Comparison of ENCODE assay signal across 23 cellular contexts in genomic region chr1:163596541-163597258, GRCh38.
DNase-seq lines count a peak whose midpoint lies in the region; ATAC-seq and TF ChIP-seq lines count a peak whose summit lies in the region.
"Had no signal": no experiment of that assay in that cellular context is flagged by ENCODE, and none has a peak within 500 bp of the region (broad histone marks: within the 10 kb centered on the region; RNA-seq: fewer than 3 reads in every experiment).

No MANE protein-coding gene starts in this region.

- CTCF ChIA-PET in activated CD8-positive, alpha-beta memory T cell treated with anti-CD3 and anti-CD28 coated beads, Interleukin-2, amount 10 ng/mL, durations not matched to agents 7 days and 5 days (lab: Charles Lee) = no interaction called here

- no peaks in the 10 kb centered on the region for H3K9me3 ChIP-seq in BE2C
- H3K9me3 ChIP-seq: ascending aorta, pancreas had no signal

- ATAC-seq in GM23338 = peak; percentile 100
- ATAC-seq in stimulated activated memory B cell treated with anti-CD40 and anti-IgM and Interleukin-4, amounts not matched to agents 10 μg/mL and 1 μg/mL and 100 μg/mL, for 72 hours = peak; percentile 41
- ATAC-seq in activated CD8-positive, alpha-beta memory T cell treated with anti-CD3 and anti-CD28 coated beads, Interleukin-2, amount 10 ng/mL, durations not matched to agents 7 days and 5 days = no peak
- ATAC-seq: activated T-cell treated with anti-CD3 and anti-CD28 coated beads, Interleukin-2, amount 50 U/mL, for 72 hours; naive thymus-derived CD4-positive, alpha-beta T cell; pancreas; stimulated activated naive CD8-positive, alpha-beta T cell treated with anti-CD3 and anti-CD28 coated beads, Interleukin-15, amount 100 ng/mL, for 72 hours had no signal

- peak overlapping the region; percentile 28 for H3K4me2 ChIP-seq in GM23338

- no peak overlapping the region for H3K27ac Mint-ChIP-seq in GM23338
- H3K27ac Mint-ChIP-seq in stimulated activated memory B cell treated with anti-CD40 and anti-IgM and Interleukin-4, amounts not matched to agents 10 μg/mL and 1 μg/mL and 100 μg/mL, for 72 hours = no peak overlapping the region
- no peak overlapping the region for H3K27ac Mint-ChIP-seq in activated CD8-positive, alpha-beta memory T cell treated with anti-CD3 and anti-CD28 coated beads, Interleukin-2, amount 10 ng/mL, durations not matched to agents 7 days and 5 days
- H3K27ac Mint-ChIP-seq: activated naive CD4-positive, alpha-beta T cell treated with anti-CD3 and anti-CD28 coated beads, Interleukin-2, amount 50 U/mL, for 24 hours; activated T-cell treated with anti-CD3 and anti-CD28 coated beads, Interleukin-2, amount 50 U/mL, for 72 hours; naive thymus-derived CD4-positive, alpha-beta T cell; stimulated activated naive CD8-positive, alpha-beta T cell treated with anti-CD3 and anti-CD28 coated beads, Interleukin-15, amount 100 ng/mL, for 72 hours; T-helper 1 cell treated with Interleukin-12 subunit alpha and Interleukin-12 subunit beta and Interleukin-4 antibody, amounts not matched to agents 30 μg/mL and 1 μg/mL, for 36 hours had no signal

- H3K4me1 Mint-ChIP-seq in GM23338 = peaks cover 10% of the 10 kb centered on the region
- peaks cover 6% of the 10 kb centered on the region for H3K4me1 Mint-ChIP-seq in stimulated activated memory B cell treated with anti-CD40 and anti-IgM and Interleukin-4, amounts not matched to agents 10 μg/mL and 1 μg/mL and 100 μg/mL, for 72 hours
- no peaks in the 10 kb centered on the region for H3K4me1 Mint-ChIP-seq in activated CD8-positive, alpha-beta memory T cell treated with anti-CD3 and anti-CD28 coated beads, Interleukin-2, amount 10 ng/mL, durations not matched to agents 7 days and 5 days
- H3K4me1 Mint-ChIP-seq: activated naive CD4-positive, alpha-beta T cell treated with anti-CD3 and anti-CD28 coated beads, Interleukin-2, amount 50 U/mL, for 24 hours; central memory CD8-positive, alpha-beta T cell; naive thymus-derived CD4-positive, alpha-beta T cell; stimulated activated naive CD8-positive, alpha-beta T cell treated with anti-CD3 and anti-CD28 coated beads, Interleukin-15, amount 100 ng/mL, for 72 hours had no signal

- H3K36me3 Mint-ChIP-seq in GM23338 (ENCODE audit: low read depth) = peaks cover 31% of the 10 kb centered on the region
- peaks cover 5% of the 10 kb centered on the region for H3K36me3 Mint-ChIP-seq in stimulated activated memory B cell treated with anti-CD40 and anti-IgM and Interleukin-4, amounts not matched to agents 10 μg/mL and 1 μg/mL and 100 μg/mL, for 72 hours
- H3K36me3 Mint-ChIP-seq in activated CD8-positive, alpha-beta memory T cell treated with anti-CD3 and anti-CD28 coated beads, Interleukin-2, amount 10 ng/mL, durations not matched to agents 7 days and 5 days = no peaks in the 10 kb centered on the region
- H3K36me3 Mint-ChIP-seq: activated naive CD4-positive, alpha-beta T cell treated with anti-CD3 and anti-CD28 coated beads, Interleukin-2, amount 50 U/mL, for 24 hours; naive thymus-derived CD4-positive, alpha-beta T cell had no signal

- H3K9me2 ChIP-seq in GM23338 (ENCODE audit: insufficient read depth) = peaks cover 17% of the 10 kb centered on the region

- peaks cover 19% of the 10 kb centered on the region for H3K4me1 ChIP-seq in GM23338 (ENCODE audit: insufficient read depth)
- H3K4me1 ChIP-seq in BE2C = no peaks in the 10 kb centered on the region
- H3K4me1 ChIP-seq: ascending aorta, pancreas had no signal

- no peaks in the 10 kb centered on the region for H4K20me1 ChIP-seq in GM23338 (replicated peaks; ENCODE audit: insufficient read depth)

- peaks cover 1% of the 10 kb centered on the region for H3K27me3 Mint-ChIP-seq in GM23338 (ENCODE audit: insufficient read depth, low read depth, poor library complexity)
- peaks cover 8% of the 10 kb centered on the region for H3K27me3 Mint-ChIP-seq in stimulated activated memory B cell treated with anti-CD40 and anti-IgM and Interleukin-4, amounts not matched to agents 10 μg/mL and 1 μg/mL and 100 μg/mL, for 72 hours
- H3K27me3 Mint-ChIP-seq in activated CD8-positive, alpha-beta memory T cell treated with anti-CD3 and anti-CD28 coated beads, Interleukin-2, amount 10 ng/mL, durations not matched to agents 7 days and 5 days = no peaks in the 10 kb centered on the region
- H3K27me3 Mint-ChIP-seq: activated naive CD4-positive, alpha-beta T cell treated with anti-CD3 and anti-CD28 coated beads, Interleukin-2, amount 50 U/mL, for 24 hours; central memory CD8-positive, alpha-beta T cell; naive thymus-derived CD4-positive, alpha-beta T cell had no signal

- H3K4me3 ChIP-seq in GM23338 (peak overlapping the region; percentile 30), BE2C (ENCODE audit: low read depth, low read length) (no peak overlapping the region)
- H3K4me3 ChIP-seq: ascending aorta, pancreas had no signal

- no peaks in the 10 kb centered on the region for H3F3A ChIP-seq in GM23338 (replicated peaks; ENCODE audit: low read depth)

- intact Hi-C loops in posterior vena cava (cut with DNase I) = no loop called here

- TF ChIP-seq CTCF in GM23338 (conservative IDR thresholded peaks at IDR 0.05; ENCODE audit: low read depth in 2 of 2) = no peak
- no peak for TF ChIP-seq CTCF in BE2C (IDR thresholded peaks at IDR 0.05; ENCODE audit: low read depth, low read length)

- H3K27ac ChIP-seq in GM23338 (ENCODE audit: low read depth) = peak overlapping the region; percentile 96
- H3K27ac ChIP-seq: ascending aorta, pancreas had no signal

- peaks cover 26% of the 10 kb centered on the region for H3K9me3 Mint-ChIP-seq in GM23338
- peaks cover 10% of the 10 kb centered on the region for H3K9me3 Mint-ChIP-seq in stimulated activated memory B cell treated with anti-CD40 and anti-IgM and Interleukin-4, amounts not matched to agents 10 μg/mL and 1 μg/mL and 100 μg/mL, for 72 hours
- H3K9me3 Mint-ChIP-seq in activated CD8-positive, alpha-beta memory T cell treated with anti-CD3 and anti-CD28 coated beads, Interleukin-2, amount 10 ng/mL, durations not matched to agents 7 days and 5 days (ENCODE audit: low read depth) = peaks cover 6% of the 10 kb centered on the region

- H3K4me3 Mint-ChIP-seq in GM23338 = no peak overlapping the region; the same call in none of the 3 replicates
- H3K4me3 Mint-ChIP-seq in stimulated activated memory B cell treated with anti-CD40 and anti-IgM and Interleukin-4, amounts not matched to agents 10 μg/mL and 1 μg/mL and 100 μg/mL, for 72 hours = no peak overlapping the region
- H3K4me3 Mint-ChIP-seq in activated CD8-positive, alpha-beta memory T cell treated with anti-CD3 and anti-CD28 coated beads, Interleukin-2, amount 10 ng/mL, durations not matched to agents 7 days and 5 days = no peak overlapping the region
- H3K4me3 Mint-ChIP-seq: activated naive CD4-positive, alpha-beta T cell treated with anti-CD3 and anti-CD28 coated beads, Interleukin-2, amount 50 U/mL, for 24 hours; activated T-cell treated with anti-CD3 and anti-CD28 coated beads, Interleukin-2, amount 50 U/mL, for 72 hours; central memory CD8-positive, alpha-beta T cell; naive thymus-derived CD4-positive, alpha-beta T cell; stimulated activated naive CD8-positive, alpha-beta T cell treated with anti-CD3 and anti-CD28 coated beads, Interleukin-15, amount 100 ng/mL, for 72 hours; T-helper 1 cell treated with Interleukin-12 subunit alpha and Interleukin-12 subunit beta and Interleukin-4 antibody, amounts not matched to agents 30 μg/mL and 1 μg/mL, for 36 hours had no signal

- no peak overlapping the region for H2AFZ ChIP-seq in GM23338

- DNase-seq in GM23338 (ENCODE audit: low spot score) = peak; percentile 77
- peak; percentile 37 for DNase-seq in NCI-H69 (lab: John Stamatoyannopoulos, UW)
- DNase-seq in germinal center (ENCODE audit: low spot score) = peak; percentile 17
- DNase-seq in activated CD8-positive, alpha-beta memory T cell treated with anti-CD3 and anti-CD28 coated beads, Interleukin-2, amount 10 ng/mL, durations not matched to agents 7 days and 5 days = no peak
- DNase-seq in BE2C = no peak
- DNase-seq in posterior vena cava (ENCODE audit: low spot score) = no peak
- DNase-seq: activated CD4-positive, CD25-positive, alpha-beta regulatory T cell; activated T-cell treated with anti-CD3 and anti-CD28 coated beads, Interleukin-2, amount 50 U/mL, for 72 hours; Calu3; glutamatergic neuron; mesenchymal stem cell; naive thymus-derived CD4-positive, alpha-beta T cell; NCI-H1694; NCI-H446 treated with DMSO at 0.1 percent for 48 hours; pancreas; stimulated activated CD4-positive, alpha-beta T cell treated with anti-CD3 and anti-CD28 coated beads, Interleukin-1b, Interleukin-23, amount 100 ng/mL, for 48 hours; stimulated activated naive CD8-positive, alpha-beta T cell treated with anti-CD3 and anti-CD28 coated beads, Interleukin-15, amount 100 ng/mL, for 72 hours; trophoblast cell had no signal

- no peaks in the 10 kb centered on the region for H3K27me3 ChIP-seq in GM23338 (ENCODE audit: insufficient read depth)
- no peaks in the 10 kb centered on the region for H3K27me3 ChIP-seq in BE2C
- H3K27me3 ChIP-seq: ascending aorta, pancreas had no signal

- no peaks in the 10 kb centered on the region for H3K36me3 ChIP-seq in GM23338 (ENCODE audit: insufficient read depth)
- no peaks in the 10 kb centered on the region for H3K36me3 ChIP-seq in BE2C
- H3K36me3 ChIP-seq: ascending aorta, pancreas had no signal

- no peaks in the 10 kb centered on the region for H3K79me2 ChIP-seq in GM23338 (replicated peaks; ENCODE audit: insufficient read depth)

TF ChIP-seq in GM23338, 12 proteins besides CTCF, POLR2A, EP300 and RAD21 (continues in another document):
- TF ChIP-seq ZNF114 (CRISPR knock-in tag; IDR thresholded peaks at IDR 0.05) = 0 out of 2 replicates have a peak, but pooled peaks have one; percentile 19
- TF ChIP-seq NANOG (IDR thresholded peaks at IDR 0.05; ENCODE audit: borderline replicate concordance) = peak; percentile 87
- no peak for TF ChIP-seq EZH2 (IDR thresholded peaks at IDR 0.05; ENCODE audit: low read depth, unreplicated experiment)

Comparison
In these comparisons a context has a peak if more than half of its experiments do, and no peak if none do; other contexts are left out.
1. DNase-seq: peak in GM23338 (single experiment), NCI-H69 (single experiment) and germinal center (single experiment); none in activated CD8-positive, alpha-beta memory T cell treated with anti-CD3 and anti-CD28 coated beads, Interleukin-2, amount 10 ng/mL, durations not matched to agents 7 days and 5 days (single experiment), BE2C (single experiment) and posterior vena cava (single experiment).